Comparison of ENCODE assay signal across 28 cellular contexts in genomic region chr2:11871421-11871820, GRCh38.
"Had no signal": no experiment of that assay in that cellular context is flagged by ENCODE, and none has a peak within 500 bp of the region (broad histone marks: within the 10 kb centered on the region; RNA-seq: fewer than 3 reads in every experiment).

No MANE protein-coding gene starts in this region.

- H3K36me3 Mint-ChIP-seq: activated naive CD4-positive, alpha-beta T cell treated with anti-CD3 and anti-CD28 coated beads, Interleukin-2, amount 50 U/mL, for 72 hours had no signal

- FAIRE-seq: TTC549 had no signal

- H3K4me3 Mint-ChIP-seq: activated CD4-positive, alpha-beta T cell treated with anti-CD3 and anti-CD28 coated beads, Interleukin-2, amount 10 ng/mL, durations not matched to agents 24 days and 14 days; activated CD8-positive, alpha-beta T cell treated with anti-CD3 and anti-CD28 coated beads for 36 hours; activated naive CD8-positive, alpha-beta T cell treated with anti-CD3 and anti-CD28 coated beads, Interleukin-2, amount 50 U/mL, for 24 hours; activated T-cell treated with anti-CD3 and anti-CD28 coated beads, Interleukin-2, amount 50 U/mL, for 4 hours; T-helper 2 cell treated with Interferon-gamma antibody and Interleukin-4, amounts not matched to agents 5 μg/mL and 100 μg/mL, for 36 hours had no signal

- H3K4me3 ChIP-seq: SJCRH30, SK-N-MC had no signal

- H3K27me3 ChIP-seq: brain microvascular endothelial cell, SJCRH30 had no signal

- H3K9me3 Mint-ChIP-seq: activated CD4-positive, alpha-beta T cell treated with anti-CD3 and anti-CD28 coated beads, Interleukin-2, amount 10 ng/mL, durations not matched to agents 24 days and 14 days; activated CD8-positive, alpha-beta T cell treated with anti-CD3 and anti-CD28 coated beads for 36 hours; activated naive CD8-positive, alpha-beta T cell treated with anti-CD3 and anti-CD28 coated beads, Interleukin-2, amount 50 U/mL, for 24 hours; activated T-cell treated with anti-CD3 and anti-CD28 coated beads, Interleukin-2, amount 50 U/mL, for 4 hours; T-helper 2 cell treated with Interferon-gamma antibody and Interleukin-4, amounts not matched to agents 5 μg/mL and 100 μg/mL, for 36 hours had no signal

- DNase-seq: activated CD4-positive, alpha-beta T cell treated with anti-CD3 and anti-CD28 coated beads, Interleukin-2, amount 10 ng/mL, durations not matched to agents 24 days and 14 days; activated CD4-positive, alpha-beta T cell treated with anti-CD3 and anti-CD28 coated beads, Interleukin-2, amount 50 U/mL, for 4 hours; activated CD8-positive, alpha-beta memory T cell treated with anti-CD3 and anti-CD28 coated beads, Interleukin-2, amount 50 U/mL, for 4 hours; activated CD8-positive, alpha-beta T cell treated with anti-CD3 and anti-CD28 coated beads for 36 hours; activated gamma-delta T cell; activated naive CD4-positive, alpha-beta T cell treated with Interleukin-2 at 50 U/mL for 16 hours; activated naive CD8-positive, alpha-beta T cell treated with anti-CD3 and anti-CD28 coated beads, Interleukin-2, amount 50 U/mL, for 24 hours; activated T-cell treated with anti-CD3 and anti-CD28 coated beads for 4 hours; activated T-cell treated with anti-CD3 and anti-CD28 coated beads, Interleukin-2, amount 50 U/mL, for 4 hours; anterior cingulate cortex; brain microvascular endothelial cell; central memory CD4-positive, alpha-beta T cell; Karpas-422; KBM-7; NCI-H1048; NCI-H1105 treated with DMSO at 0.1 percent for 48 hours; NCI-H1436; NCI-H1694; NCI-H2029; NCI-H345; NCI-H524 treated with DMSO at 0.1 percent for 48 hours; SHP77; SJCRH30 had no signal

- H3K36me3 ChIP-seq: brain microvascular endothelial cell, SJCRH30 had no signal

- H3K4me1 ChIP-seq: SJCRH30 had no signal

- H3K9me3 ChIP-seq: SJCRH30 had no signal

- ATAC-seq: activated CD8-positive, alpha-beta T cell treated with anti-CD3 and anti-CD28 coated beads for 36 hours; activated naive CD8-positive, alpha-beta T cell treated with anti-CD3 and anti-CD28 coated beads, Interleukin-2, amount 50 U/mL, for 24 hours; activated T-cell treated with anti-CD3 and anti-CD28 coated beads, Interleukin-2, amount 50 U/mL, for 4 hours; Panc1 had no signal

- H3K27ac Mint-ChIP-seq: activated CD4-positive, alpha-beta T cell treated with anti-CD3 and anti-CD28 coated beads, Interleukin-2, amount 10 ng/mL, durations not matched to agents 24 days and 14 days; activated CD8-positive, alpha-beta T cell treated with anti-CD3 and anti-CD28 coated beads for 36 hours; activated naive CD4-positive, alpha-beta T cell treated with anti-CD3 and anti-CD28 coated beads, Interleukin-2, amount 50 U/mL, for 72 hours; activated naive CD8-positive, alpha-beta T cell treated with anti-CD3 and anti-CD28 coated beads, Interleukin-2, amount 50 U/mL, for 24 hours; T-helper 2 cell treated with Interferon-gamma antibody and Interleukin-4, amounts not matched to agents 5 μg/mL and 100 μg/mL, for 36 hours had no signal

- H3K27ac ChIP-seq: brain microvascular endothelial cell, SJCRH30, SK-N-MC had no signal
